16 cellular contexts compared by ENCODE assay signal in genomic region chr17:57158296-57158695, GRCh38.
"Had no signal": no experiment of that assay in that cellular context is flagged by ENCODE, and none has a peak within 500 bp of the region (broad histone marks: within the 10 kb centered on the region; RNA-seq: fewer than 3 reads in every experiment).

No MANE protein-coding gene starts in this region.

- H3K36me3 Mint-ChIP-seq: activated naive CD4-positive, alpha-beta T cell treated with anti-CD3 and anti-CD28 coated beads, Interleukin-2, amount 50 U/mL, for 72 hours; naive B cell had no signal

- DNase-seq: activated CD4-positive, alpha-beta T cell treated with anti-CD3 and anti-CD28 coated beads, Interleukin-2, amount 50 U/mL, for 1 hour; activated effector memory CD4-positive, alpha-beta T cell treated with anti-CD3 and anti-CD28 coated beads, Interleukin-2, amount 50 U/mL, for 16 hours; activated T-cell treated with anti-CD3 and anti-CD28 coated beads, Interleukin-2, amount 50 U/mL, for 1 hour; anterior cingulate cortex; foreskin keratinocyte; heart left ventricle; left ventricle myocardium superior; naive B cell; posterior cingulate gyrus; right cardiac atrium; stimulated activated naive CD4-positive, alpha-beta T cell treated with Interleukin-2 at 50 U/mL for 16 hours; upper lobe of left lung had no signal

- FAIRE-seq: islet of Langerhans had no signal

- H3K4me3 ChIP-seq: heart left ventricle, upper lobe of left lung had no signal

- H3K4me3 Mint-ChIP-seq: naive B cell; T-helper 2 cell treated with Interferon-gamma antibody and Interleukin-4, amounts not matched to agents 5 μg/mL and 100 μg/mL, for 36 hours had no signal

- H3K9me3 Mint-ChIP-seq: T-helper 2 cell treated with Interferon-gamma antibody and Interleukin-4, amounts not matched to agents 5 μg/mL and 100 μg/mL, for 36 hours had no signal

- H3K36me3 ChIP-seq: heart left ventricle, neutrophil, upper lobe of left lung had no signal

- H3K27me3 ChIP-seq: foreskin keratinocyte, heart left ventricle, upper lobe of left lung had no signal

- H3K4me1 Mint-ChIP-seq: naive B cell had no signal

- H3K27ac Mint-ChIP-seq: naive B cell; T-helper 2 cell treated with Interferon-gamma antibody and Interleukin-4, amounts not matched to agents 5 μg/mL and 100 μg/mL, for 36 hours had no signal

- ATAC-seq: activated naive CD4-positive, alpha-beta T cell treated with anti-CD3 and anti-CD28 coated beads, Interleukin-2, amount 50 U/mL, for 72 hours; foreskin keratinocyte; heart left ventricle; left ventricle myocardium superior; right cardiac atrium had no signal
